26 cellular contexts compared by ENCODE assay signal in the genomic region with DNA sequence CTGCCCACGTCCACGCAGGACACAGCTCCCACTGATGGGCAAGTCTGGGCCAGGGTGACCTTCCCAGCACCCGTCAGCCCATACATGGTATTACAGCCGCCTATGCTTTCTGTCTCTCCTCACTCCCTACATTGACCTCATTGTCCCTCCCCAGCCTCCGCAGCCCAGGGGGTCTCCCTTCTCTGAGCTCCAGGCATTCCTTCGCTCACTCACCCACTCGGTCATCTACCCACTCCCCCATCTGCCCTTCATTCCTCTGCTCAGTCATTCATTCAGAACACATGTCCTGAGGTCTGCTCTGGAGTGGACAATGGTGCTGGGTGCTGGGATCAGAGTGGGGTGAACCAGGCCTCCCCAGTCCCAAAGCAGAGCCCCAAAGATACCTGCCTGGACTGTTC. TPM values are rescaled to one million over a fixed set of nuclear protein-coding genes. Genes with fewer than 3 reads are reported as not detected.
DNase-seq lines count a peak whose midpoint lies in the region; ATAC-seq, FAIRE-seq and TF ChIP-seq lines count a peak whose summit lies in the region.
"Had no signal": no experiment of that assay in that cellular context is flagged by ENCODE, and none has a peak within 500 bp of the region (broad histone marks: within the 10 kb centered on the region; RNA-seq: fewer than 3 reads in every experiment).

No MANE protein-coding gene starts in this region.

- no peak overlapping the region for H3K23ac ChIP-seq in neuronal stem cell (ENCODE audit: low read depth, low read length, poor library complexity)

- FAIRE-seq in A549 (lab: Jason Lieb, UNC): no peak
- FAIRE-seq: A204.1, GM18507 had no signal

- H3K9me3 ChIP-seq in A549 (no peaks in the 10 kb centered on the region), KOPT-K1 (ENCODE audit: insufficient read depth, low read length, poor library complexity, severe bottlenecking) (no peaks in the 10 kb centered on the region), neuronal stem cell (replicated peaks in 1 of 2; ENCODE audit: control insufficient read depth in 2 of 2, insufficient read depth in 1 of 2, low read depth in 1 of 2, low read length in 2 of 2) (no peaks in the 10 kb centered on the region), ascending aorta (no peaks in the 10 kb centered on the region), OCI-LY7 (ENCODE audit: low read length) (no peaks in the 10 kb centered on the region)
- H3K9me3 ChIP-seq: BLaER1, HAP-1, tibial nerve had no signal

- no peaks in the 10 kb centered on the region for H3K36me3 Mint-ChIP-seq in endothelial cell (ENCODE audit: low read depth, unreplicated experiment)
- H3K36me3 Mint-ChIP-seq: immature natural killer cell; stimulated activated naive B cell treated with anti-CD40 and anti-IgM and Interleukin-4, amounts not matched to agents 10 μg/mL and 1 μg/mL and 100 μg/mL, for 72 hours had no signal

- intact Hi-C loops in ascending aorta (cut with DNase I) (no loop called here), OCI-LY7 (cut with micrococcal nuclease; ENCODE audit: unreplicated experiment) (no loop called here)

- no peak overlapping the region for H2BK120ac ChIP-seq in neuronal stem cell (ENCODE audit: low read depth, low read length)

- no peak overlapping the region for H3K14ac ChIP-seq in neuronal stem cell (ENCODE audit: low read length)

- H3K4me2 ChIP-seq in A549: peak overlapping the region; percentile 59
- H3K4me2 ChIP-seq in neuronal stem cell (ENCODE audit: insufficient read depth, low read length, poor library complexity, severe bottlenecking): no peak overlapping the region
- H3K4me2 ChIP-seq in OCI-LY7 (ENCODE audit: low read length): no peak overlapping the region
- H3K4me2 ChIP-seq: BLaER1, smooth muscle cell had no signal

- TF ChIP-seq RAD21 in A549 (conservative IDR thresholded peaks at IDR 0.05 in 1 of 2, IDR thresholded peaks at IDR 0.05 in 1 of 2): no peak

- H3K9ac ChIP-seq in neuronal stem cell (ENCODE audit: low read depth, low read length, poor library complexity): no peak overlapping the region
- H3K9ac ChIP-seq: BLaER1 had no signal

- no TSS peak for BruUV-seq in OCI-LY7 (replicated peaks; lab: Mats Ljungman, UMichigan)

- H3K4me3 ChIP-seq in A549 (no peak overlapping the region), neuronal stem cell (ENCODE audit: low read length in 2 of 2) (no peak overlapping the region), ascending aorta (no peak overlapping the region), OCI-LY7 (ENCODE audit: low read depth, low read length, poor library complexity, severe bottlenecking) (no peak overlapping the region)
- H3K4me3 ChIP-seq: BLaER1, dorsolateral prefrontal cortex, HAP-1, smooth muscle cell, tibial nerve had no signal

- H3K36me3 ChIP-seq in KOPT-K1 (ENCODE audit: insufficient read depth, low read length) (no peaks in the 10 kb centered on the region), neuronal stem cell (replicated peaks in 1 of 2; ENCODE audit: control insufficient read depth in 2 of 2, insufficient read depth in 2 of 2, low read length in 2 of 2) (no peaks in the 10 kb centered on the region), ascending aorta (no peaks in the 10 kb centered on the region), OCI-LY7 (ENCODE audit: insufficient read depth, low read length) (no peaks in the 10 kb centered on the region)
- H3K36me3 ChIP-seq: BLaER1, HAP-1, tibial nerve had no signal

- TF ChIP-seq POLR2A in A549 (IDR thresholded peaks at IDR 0.05; ENCODE audit: low read length): no peak

- peaks cover 0 to 11% (median 0%) of the 10 kb centered on the region in 3 experiments for H3K27me3 ChIP-seq in neuronal stem cell (ENCODE audit: control insufficient read depth in 3 of 3, insufficient read depth in 3 of 3, low read depth in 1 of 3, low read length in 3 of 3)
- H3K27me3 ChIP-seq in ascending aorta: no peaks in the 10 kb centered on the region
- H3K27me3 ChIP-seq: BLaER1, dorsolateral prefrontal cortex had no signal

- no peak for TF ChIP-seq EP300 in A549 (IDR thresholded peaks at IDR 0.05)

- CTCF ChIA-PET in A549 (lab: Yijun Ruan, JAX): interaction anchor here (1.0 kb wide), 3 partner anchors 23 to 99 kb away, joined by 3 read pairs; no protein-coding TSS in a partner anchor
- CTCF ChIA-PET in OCI-LY7 (lab: Charles Lee; ENCODE audit: unreplicated experiment): no interaction called here

- H2AFZ ChIP-seq in neuronal stem cell (ENCODE audit: low read length) (no peak overlapping the region), OCI-LY7 (ENCODE audit: low read length) (no peak overlapping the region)

- peak overlapping the region; percentile 44 for H3K18ac ChIP-seq in neuronal stem cell (ENCODE audit: low read length)

- no peak overlapping the region for H2BK12ac ChIP-seq in neuronal stem cell (ENCODE audit: low read length)

- H2AK5ac ChIP-seq in neuronal stem cell (ENCODE audit: low read depth, low read length): no peak overlapping the region

- no peaks in the 10 kb centered on the region for H3K9me2 ChIP-seq in OCI-LY7 (ENCODE audit: insufficient read depth, low read length)

- H3K27ac ChIP-seq in A549 (peak overlapping the region; percentile 64 to 83), KOPT-K1 (ENCODE audit: low read depth, low read length, poor library complexity, severe bottlenecking) (peak overlapping the region; percentile 96), neuronal stem cell (replicated peaks; ENCODE audit: low read length) (no peak overlapping the region), ascending aorta (no peak overlapping the region), OCI-LY7 (ENCODE audit: low read depth, low read length, poor library complexity, severe bottlenecking) (no peak overlapping the region)
- H3K27ac ChIP-seq: BLaER1, epithelial cell of prostate had no signal

- no peak overlapping the region for H2BK15ac ChIP-seq in neuronal stem cell (ENCODE audit: low read length)

- no peak overlapping the region for H2BK5ac ChIP-seq in neuronal stem cell (ENCODE audit: low read length)

- TF ChIP-seq CTCF in A549 (IDR thresholded peaks at IDR 0.05) (no peak), endothelial cell (IDR thresholded peaks at IDR 0.05; ENCODE audit: unreplicated experiment) (no peak), ascending aorta (IDR thresholded peaks at IDR 0.05) (no peak), OCI-LY7 (conservative IDR thresholded peaks at IDR 0.05; ENCODE audit: low read length) (no peak)

- H3K9me3 Mint-ChIP-seq in endothelial cell (ENCODE audit: unreplicated experiment): no peaks in the 10 kb centered on the region
- H3K9me3 Mint-ChIP-seq: activated naive CD4-positive, alpha-beta T cell treated with anti-CD3 and anti-CD28 coated beads for 36 hours; activated T-cell treated with anti-CD3 and anti-CD28 coated beads, Interleukin-2, amount 50 U/mL, for 72 hours; immature natural killer cell; stimulated activated naive B cell treated with anti-CD40 and anti-IgM and Interleukin-4, amounts not matched to agents 10 μg/mL and 1 μg/mL and 100 μg/mL, for 72 hours had no signal

- H3K4ac ChIP-seq in neuronal stem cell (ENCODE audit: low read length): no peak overlapping the region

- POLR2A ChIA-PET in A549 (lab: Yijun Ruan, JAX): no interaction called here
- POLR2A ChIA-PET in OCI-LY7 (lab: Charles Lee): no interaction called here

- ATAC-seq in A549 (peak; percentile 21 to 30; a peak in 5 of 6 replicates), GM21423 (IDR thresholded peaks at IDR 0.05; ENCODE audit: unreplicated experiment) (no peak), GM21528 (IDR thresholded peaks at IDR 0.05; ENCODE audit: low FRiP score, unreplicated experiment) (no peak)
- ATAC-seq: activated T-cell treated with anti-CD3 and anti-CD28 coated beads, Interleukin-2, amount 50 U/mL, for 72 hours; stimulated activated naive B cell treated with anti-CD40 and anti-IgM and Interleukin-4, amounts not matched to agents 10 μg/mL and 1 μg/mL and 100 μg/mL, for 72 hours had no signal

- 60% methylated on average over 5 of the region's 7 CpGs for WGBS in A549 (ENCODE audit: missing lambda C conversion rate)
- whole genome bisulfite sequencing in neuronal stem cell (ENCODE audit: extremely low coverage in 2 of 2, insufficient read length in 2 of 2, insufficient replicate concordance in 1 of 2), 2 donors: no CpG with 5 or more reads among the region's 7 CpGs

- DNase-seq in A549 (ENCODE audit: low read depth in 1 of 2, low spot score in 1 of 2) (no peak), endothelial cell (ENCODE audit: low spot score) (no peak), neuronal stem cell (ENCODE audit: low spot score) (no peak), ascending aorta (ENCODE audit: low spot score in 2 of 2) (no peak), OCI-LY7 (ENCODE audit: low spot score) (no peak)
- DNase-seq: activated CD4-positive, alpha-beta T cell treated with anti-CD3 and anti-CD28 coated beads for 4 hours; activated naive CD4-positive, alpha-beta T cell treated with anti-CD3 and anti-CD28 coated beads for 36 hours; activated T-cell treated with anti-CD3 and anti-CD28 coated beads, Interleukin-2, amount 50 U/mL, for 72 hours; central memory CD4-positive, alpha-beta T cell; dorsolateral prefrontal cortex; immature natural killer cell; Karpas-422; NCI-H187; NCI-H2227 treated with DMSO at 0.1 percent for 48 hours; stimulated activated naive B cell treated with anti-CD40 and anti-IgM and Interleukin-4, amounts not matched to agents 10 μg/mL and 1 μg/mL and 100 μg/mL, for 72 hours; T-helper 1 cell had no signal

- H3K4me1 Mint-ChIP-seq in endothelial cell (ENCODE audit: unreplicated experiment): no peaks in the 10 kb centered on the region
- H3K4me1 Mint-ChIP-seq: immature natural killer cell had no signal

- H4K20me1 ChIP-seq in OCI-LY7 (ENCODE audit: insufficient read depth, low read length): no peaks in the 10 kb centered on the region
- H4K20me1 ChIP-seq: BLaER1 had no signal

- H3K79me1 ChIP-seq in neuronal stem cell (ENCODE audit: low read depth, low read length): peaks cover 2% of the 10 kb centered on the region

- H3K79me2 ChIP-seq in OCI-LY7 (ENCODE audit: insufficient read depth, low read depth, low read length): no peaks in the 10 kb centered on the region

- H4K91ac ChIP-seq in neuronal stem cell (ENCODE audit: low read depth, low read length, poor library complexity): no peak overlapping the region

- peak overlapping the region; percentile 67 for H4K8ac ChIP-seq in neuronal stem cell (ENCODE audit: low read depth, low read length)

- H3K4me3 Mint-ChIP-seq in endothelial cell (ENCODE audit: unreplicated experiment): peak overlapping the region; percentile 12
- H3K4me3 Mint-ChIP-seq: activated naive CD4-positive, alpha-beta T cell treated with anti-CD3 and anti-CD28 coated beads for 36 hours; activated T-cell treated with anti-CD3 and anti-CD28 coated beads, Interleukin-2, amount 50 U/mL, for 72 hours; immature natural killer cell; stimulated activated naive B cell treated with anti-CD40 and anti-IgM and Interleukin-4, amounts not matched to agents 10 μg/mL and 1 μg/mL and 100 μg/mL, for 72 hours had no signal

- H3K27me3 Mint-ChIP-seq in endothelial cell (ENCODE audit: unreplicated experiment): no peaks in the 10 kb centered on the region

- H3K27ac Mint-ChIP-seq in endothelial cell (ENCODE audit: unreplicated experiment): no peak overlapping the region
- H3K27ac Mint-ChIP-seq: activated naive CD4-positive, alpha-beta T cell treated with anti-CD3 and anti-CD28 coated beads for 36 hours; activated T-cell treated with anti-CD3 and anti-CD28 coated beads, Interleukin-2, amount 50 U/mL, for 72 hours; immature natural killer cell; stimulated activated naive B cell treated with anti-CD40 and anti-IgM and Interleukin-4, amounts not matched to agents 10 μg/mL and 1 μg/mL and 100 μg/mL, for 72 hours had no signal

- H3K4me1 ChIP-seq in A549 (peaks cover 66% of the 10 kb centered on the region), neuronal stem cell (ENCODE audit: control insufficient read depth in 2 of 2, insufficient read depth in 1 of 2, low read depth in 1 of 2, low read length in 2 of 2) (peaks cover 16 to 21% of the 10 kb centered on the region in 2 donors), ascending aorta (no peaks in the 10 kb centered on the region), OCI-LY7 (ENCODE audit: insufficient read depth, low read length, poor library complexity, severe bottlenecking) (no peaks in the 10 kb centered on the region)
- H3K4me1 ChIP-seq: BLaER1, HAP-1 had no signal

RNA-seq across cellular contexts. Expression of a gene that starts 34.0 kb away (rescaled TPM):
- polyA plus RNA-seq in A549 (2011; rRNA removed): 16.7 and 21.4 TPM in 2 replicates
- polyA plus RNA-seq in A549 (2012; cell fraction: cytosol; rRNA removed): 8.2 and 10.2 TPM in 2 replicates
- polyA plus RNA-seq in A549 (2012; cell fraction: nucleus; rRNA removed): 11.6 and 12.4 TPM in 2 replicates
- polyA plus RNA-seq in A549 (2017; fragmentation: RNase III; extraction: RNeasy Plus Mini Kit Qiagen cat#74134 plus additional on column Dnase treatment): 4.3 to 5.4 TPM (median 5.1 TPM) in 3 replicates
- 24.1 and 28.7 TPM in 2 replicates for polyA minus RNA-seq in A549 (2011; rRNA and poly(A)+ RNA removed)
- total RNA-seq in endothelial cell (ENCODE audit: unreplicated experiment): 0.56 TPM
- polyA plus RNA-seq in neuronal stem cell (2013, experiment 1 of 2): 3.2 TPM
- 3.1 TPM for polyA plus RNA-seq in neuronal stem cell (2013, experiment 2 of 2)
- 0.64 TPM for total RNA-seq in ascending aorta
- not detected in 2 replicates for total RNA-seq in OCI-LY7 (2014; rRNA removed; shearing (Covaris generic))
- total RNA-seq in OCI-LY7 (2022): not detected in 2 replicates
- polyA plus RNA-seq: immature natural killer cell had no signal

Comparison
In these comparisons a context has a peak if more than half of its experiments do, and no peak if none do; other contexts are left out.
1. ATAC-seq: peak in A549 (2 of 2); none in GM21423 (single experiment) and GM21528 (single experiment).
2. H3K27ac ChIP-seq: peak in A549 (2 of 2) and KOPT-K1 (single experiment); none in neuronal stem cell (single experiment), ascending aorta (0 of 2) and OCI-LY7 (single experiment).